In the genomic region with DNA sequence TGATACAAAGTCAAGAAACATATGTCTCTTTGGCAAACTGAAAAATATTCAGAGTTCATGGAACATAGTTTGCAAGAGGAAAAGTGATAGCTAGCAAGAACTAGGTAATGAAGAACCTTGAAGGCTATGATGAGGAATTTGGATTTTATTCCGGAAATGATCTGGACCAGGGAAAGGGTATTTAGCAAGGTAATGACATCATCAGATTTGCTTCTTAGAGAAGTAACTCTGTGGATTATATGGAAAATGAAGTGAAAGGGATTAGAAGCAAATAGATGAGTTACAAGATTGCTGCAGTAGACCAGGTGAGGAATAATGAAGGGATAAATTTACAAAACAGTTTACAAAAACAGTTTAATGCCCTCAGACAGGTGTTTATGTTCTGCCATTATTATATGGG, we compare ENCODE assay signal across 30 cellular contexts.
"Had no signal": no experiment of that assay in that cellular context is flagged by ENCODE, and none has a peak within 500 bp of the region (broad histone marks: within the 10 kb centered on the region; RNA-seq: fewer than 3 reads in every experiment).

No MANE protein-coding gene starts in this region.

- ATAC-seq: naive thymus-derived CD4-positive, alpha-beta T cell; natural killer cell; psoas muscle; right cardiac atrium; sciatic nerve; stimulated activated effector memory CD8-positive, alpha-beta T cell treated with anti-CD3 and anti-CD28 coated beads, Interleukin-12 subunit alpha, Interleukin-12 subunit beta, amount 100 ng/mL, for 72 hours; stimulated activated naive B cell treated with anti-CD40 and anti-IgM and Interleukin-4, amounts not matched to agents 10 μg/mL and 1 μg/mL and 100 μg/mL, for 72 hours had no signal

- H3K4me2 ChIP-seq: neural progenitor cell, smooth muscle cell had no signal

- H2AFZ ChIP-seq: neural progenitor cell, parathyroid adenoma had no signal

- H3K36me3 Mint-ChIP-seq: naive thymus-derived CD4-positive, alpha-beta T cell; natural killer cell; stimulated activated effector memory CD8-positive, alpha-beta T cell treated with anti-CD3 and anti-CD28 coated beads, Interleukin-12 subunit alpha, Interleukin-12 subunit beta, amount 100 ng/mL, for 72 hours; stimulated activated naive B cell treated with anti-CD40 and anti-IgM and Interleukin-4, amounts not matched to agents 10 μg/mL and 1 μg/mL and 100 μg/mL, for 72 hours had no signal

- H3K27me3 ChIP-seq: neural progenitor cell, ovary, spleen, suprapubic skin, testis, tibial artery, upper lobe of left lung, vagina had no signal

- H3K4me1 Mint-ChIP-seq: naive thymus-derived CD4-positive, alpha-beta T cell; stimulated activated effector memory CD8-positive, alpha-beta T cell treated with anti-CD3 and anti-CD28 coated beads, Interleukin-12 subunit alpha, Interleukin-12 subunit beta, amount 100 ng/mL, for 72 hours; stimulated activated naive B cell treated with anti-CD40 and anti-IgM and Interleukin-4, amounts not matched to agents 10 μg/mL and 1 μg/mL and 100 μg/mL, for 72 hours had no signal

- H3K9ac ChIP-seq: neural progenitor cell, parathyroid adenoma had no signal

- H3K4me3 ChIP-seq: neural progenitor cell, ovary, psoas muscle, skin epidermis, smooth muscle cell, spleen, suprapubic skin, testis, tibial artery, upper lobe of left lung, vagina had no signal

- H3K27ac Mint-ChIP-seq: naive thymus-derived CD4-positive, alpha-beta T cell; natural killer cell; nephron; neural progenitor cell; progenitor cell of endocrine pancreas; stimulated activated effector memory CD8-positive, alpha-beta T cell treated with anti-CD3 and anti-CD28 coated beads, Interleukin-12 subunit alpha, Interleukin-12 subunit beta, amount 100 ng/mL, for 72 hours; stimulated activated naive B cell treated with anti-CD40 and anti-IgM and Interleukin-4, amounts not matched to agents 10 μg/mL and 1 μg/mL and 100 μg/mL, for 72 hours; stimulated activated naive CD8-positive, alpha-beta T cell treated with anti-CD3 and anti-CD28 coated beads, Interleukin-15, Interleukin-2, amounts not matched to agents 100 ng/mL and 50 ng/mL, for 24 hours had no signal

- FAIRE-seq: urothelium cell line had no signal

- DNase-seq: naive thymus-derived CD4-positive, alpha-beta T cell; natural killer cell; occipital lobe; ovary; psoas muscle; spleen; stimulated activated CD4-positive, alpha-beta T cell treated with anti-CD3 and anti-CD28 coated beads, Interleukin-15, amount 100 ng/mL, for 24 hours; stimulated activated CD4-positive, alpha-beta T cell treated with anti-CD3 and anti-CD28 coated beads, Interleukin-2, amount 100 ng/mL, for 24 hours; stimulated activated CD4-positive, alpha-beta T cell treated with anti-CD3 and anti-CD28 coated beads, Interleukin-2, amount 100 ng/mL, for 48 hours; stimulated activated CD4-positive, alpha-beta T cell treated with anti-CD3 and anti-CD28 coated beads, Interleukin-4, amount 100 ng/mL, for 24 hours; stimulated activated naive B cell treated with anti-CD40 and anti-IgM and Interleukin-4, amounts not matched to agents 10 μg/mL and 1 μg/mL and 100 μg/mL, for 72 hours; stimulated activated naive CD4-positive, alpha-beta T cell treated with Interleukin-2 at 50 U/mL for 16 hours; substantia nigra; testis; tibial artery; trophoblast cell had no signal

- H3K4me1 ChIP-seq: parathyroid adenoma, psoas muscle, spleen, testis, upper lobe of left lung, vagina had no signal

- H3K4me3 Mint-ChIP-seq: naive thymus-derived CD4-positive, alpha-beta T cell; natural killer cell; nephron; neural progenitor cell; stimulated activated effector memory CD8-positive, alpha-beta T cell treated with anti-CD3 and anti-CD28 coated beads, Interleukin-12 subunit alpha, Interleukin-12 subunit beta, amount 100 ng/mL, for 72 hours; stimulated activated naive B cell treated with anti-CD40 and anti-IgM and Interleukin-4, amounts not matched to agents 10 μg/mL and 1 μg/mL and 100 μg/mL, for 72 hours; stimulated activated naive CD8-positive, alpha-beta T cell treated with anti-CD3 and anti-CD28 coated beads, Interleukin-15, Interleukin-2, amounts not matched to agents 100 ng/mL and 50 ng/mL, for 24 hours had no signal

- H3K79me2 ChIP-seq: parathyroid adenoma had no signal

- H3K27ac ChIP-seq: neural progenitor cell, ovary, parathyroid adenoma, psoas muscle, skin epidermis, spleen, suprapubic skin, testis, tibial artery, upper lobe of left lung, vagina had no signal

- H3K9me3 Mint-ChIP-seq: nephron; neural progenitor cell; stimulated activated naive B cell treated with anti-CD40 and anti-IgM and Interleukin-4, amounts not matched to agents 10 μg/mL and 1 μg/mL and 100 μg/mL, for 72 hours; stimulated activated naive CD8-positive, alpha-beta T cell treated with anti-CD3 and anti-CD28 coated beads, Interleukin-15, Interleukin-2, amounts not matched to agents 100 ng/mL and 50 ng/mL, for 24 hours had no signal

- H3K36me3 ChIP-seq: neural progenitor cell, ovary, spleen, suprapubic skin, vagina had no signal

- H3K9me3 ChIP-seq: ovary, psoas muscle, spleen, suprapubic skin, testis, tibial artery, upper lobe of left lung, vagina had no signal

- H3K27me3 Mint-ChIP-seq: progenitor cell of endocrine pancreas; stimulated activated naive CD8-positive, alpha-beta T cell treated with anti-CD3 and anti-CD28 coated beads, Interleukin-15, Interleukin-2, amounts not matched to agents 100 ng/mL and 50 ng/mL, for 24 hours had no signal
